8 cellular contexts compared by ENCODE assay signal in genomic region chr16:23060458-23061320, GRCh38.
DNase-seq lines count a peak whose midpoint lies in the region; ATAC-seq and TF ChIP-seq lines count a peak whose summit lies in the region.

No MANE protein-coding gene starts in this region.

- ATAC-seq in gastroesophageal sphincter (peak; percentile 58), upper lobe of right lung (peak; percentile 95), GM18907 (IDR thresholded peaks at IDR 0.05; ENCODE audit: unreplicated experiment) (no peak)

- H3K36me3 ChIP-seq in gastroesophageal sphincter: no peaks in the 10 kb centered on the region
- no peaks in the 10 kb centered on the region for H3K36me3 ChIP-seq in upper lobe of right lung

- peaks cover 1% of the 10 kb centered on the region for H3K4me1 Mint-ChIP-seq in osteocyte (ENCODE audit: unreplicated experiment)

- TF ChIP-seq CTCF in LNCAP (IDR thresholded peaks at IDR 0.05): peak; percentile 87
- peak; percentile 71 to 83 (median 76) for TF ChIP-seq CTCF in gastroesophageal sphincter (IDR thresholded peaks at IDR 0.05)
- TF ChIP-seq CTCF in osteocyte (IDR thresholded peaks at IDR 0.05): peak; percentile 85
- TF ChIP-seq CTCF in upper lobe of right lung (IDR thresholded peaks at IDR 0.05): peak; percentile 84

- H3K4me3 Mint-ChIP-seq in osteocyte (ENCODE audit: unreplicated experiment): no peak overlapping the region

- intact Hi-C loops in upper lobe of right lung (cut with DNase I): no loop called here

- no peak for TF ChIP-seq EP300 in gastroesophageal sphincter (IDR thresholded peaks at IDR 0.05)

- no peak overlapping the region for H3K27ac Mint-ChIP-seq in osteocyte (ENCODE audit: unreplicated experiment)

- H3K9me3 Mint-ChIP-seq in osteocyte (ENCODE audit: unreplicated experiment): peaks cover 8% of the 10 kb centered on the region

- no peak for TF ChIP-seq POLR2A in gastroesophageal sphincter (IDR thresholded peaks at IDR 0.05)

- H3K4me3 ChIP-seq in gastroesophageal sphincter (no peak overlapping the region), upper lobe of right lung (no peak overlapping the region)

- H3K36me3 Mint-ChIP-seq in osteocyte (ENCODE audit: unreplicated experiment): no peaks in the 10 kb centered on the region

- H3K27ac ChIP-seq in gastroesophageal sphincter (no peak overlapping the region), upper lobe of right lung (no peak overlapping the region)

- H3K27me3 ChIP-seq in gastroesophageal sphincter (no peaks in the 10 kb centered on the region), upper lobe of right lung (peaks cover 6% of the 10 kb centered on the region)

- WGBS in gastroesophageal sphincter (ENCODE audit: low coverage in 1 of 2), 2 donors: 16 to 17% methylated on average over 4 to 8 of the region's 9 CpGs

- peaks cover 10% of the 10 kb centered on the region for H3K27me3 Mint-ChIP-seq in osteocyte (ENCODE audit: unreplicated experiment)

- H3K4me1 ChIP-seq in gastroesophageal sphincter (peaks cover 0 to 18% (median 0%) of the 10 kb centered on the region in 3 donors), upper lobe of right lung (no peaks in the 10 kb centered on the region)

- DNase-seq in EL (peak; percentile 69), SHP77 treated with DMSO at 0.1 percent for 48 hours (lab: John Stamatoyannopoulos, UW) (peak; percentile 6), osteocyte (ENCODE audit: extremely low spot score, unreplicated experiment) (no peak), upper lobe of right lung (no peak)
- peak; percentile 82 for DNase-seq in activated effector memory CD4-positive, alpha-beta T cell treated with anti-CD3 and anti-CD28 coated beads, Interleukin-2, amount 50 U/mL, for 16 hours

- no peaks in the 10 kb centered on the region for H3K9me3 ChIP-seq in gastroesophageal sphincter
- no peaks in the 10 kb centered on the region for H3K9me3 ChIP-seq in upper lobe of right lung

Comparison
In these comparisons a context has a peak if more than half of its experiments do, and no peak if none do; other contexts are left out.
1. DNase-seq: peak in EL (single experiment), SHP77 treated with DMSO at 0.1 percent for 48 hours (single experiment) and activated effector memory CD4-positive, alpha-beta T cell treated with anti-CD3 and anti-CD28 coated beads, Interleukin-2, amount 50 U/mL, for 16 hours (single experiment); none in osteocyte (single experiment) and upper lobe of right lung (single experiment).
2. Peak in every context shown above with its lines, with median percentiles within 50 percentile points of each other: CTCF ChIP-seq.